Comparison of ENCODE assay signal across 8 cellular contexts in the genomic region with DNA sequence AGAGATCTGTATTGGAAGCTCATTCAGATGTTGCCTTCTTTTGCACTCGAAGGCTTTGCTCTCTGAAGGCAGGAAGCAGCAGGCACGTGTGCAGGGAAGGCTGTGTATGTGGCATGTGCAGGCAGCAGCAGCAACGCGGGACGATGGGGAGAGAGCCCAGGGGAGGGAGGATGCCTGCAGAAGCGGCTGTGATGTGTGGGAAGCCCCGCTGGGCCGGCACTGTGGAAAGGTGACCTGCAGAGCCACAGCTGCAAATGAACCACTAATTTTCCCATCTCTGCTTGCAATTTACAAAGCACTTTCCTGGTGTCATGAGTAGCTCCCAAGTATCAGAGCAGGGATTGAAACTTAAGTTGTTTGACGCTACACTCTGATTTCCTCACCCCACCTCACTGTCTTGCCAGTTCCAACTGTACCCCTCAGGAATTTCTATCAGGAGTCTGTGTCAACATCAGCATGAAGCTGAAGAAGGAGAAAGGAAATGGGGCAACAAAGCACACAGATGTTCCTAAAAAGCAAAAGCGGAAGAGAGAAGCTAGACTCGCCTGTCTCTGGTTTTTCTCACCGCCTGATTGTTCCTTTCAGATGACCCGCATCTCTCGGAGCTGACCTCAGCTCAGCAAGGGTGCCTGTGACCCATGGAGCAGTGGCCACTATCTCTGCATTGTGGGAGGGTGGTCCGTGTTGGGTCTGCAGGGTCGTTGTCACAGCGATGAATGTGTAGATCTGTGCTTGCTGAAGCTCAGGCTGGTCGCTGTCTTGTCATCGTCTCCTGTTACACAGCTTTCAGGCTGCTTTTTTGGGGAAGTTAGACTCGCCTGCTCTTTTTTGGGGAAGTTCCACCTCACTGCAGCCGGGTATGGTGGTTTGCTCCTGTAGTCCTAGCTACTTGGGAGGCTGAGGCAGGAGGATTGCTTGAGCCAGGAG.
A peak's percentile ranks its signal among the peaks of the same experiment; 100 is the strongest.
DNase-seq lines count a peak whose midpoint lies in the region; ATAC-seq, FAIRE-seq and TF ChIP-seq lines count a peak whose summit lies in the region.

No MANE protein-coding gene starts in this region.

- no peak for TF ChIP-seq CTCF in progenitor cell of endocrine pancreas (IDR thresholded peaks at IDR 0.05; ENCODE audit: unreplicated experiment)

- H3K27me3 Mint-ChIP-seq in T-helper 1 cell treated with Interleukin-12 subunit alpha and Interleukin-12 subunit beta and Interleukin-4 antibody, amounts not matched to agents 30 μg/mL and 1 μg/mL, for 36 hours (ENCODE audit: low read depth): no peaks in the 10 kb centered on the region
- peaks cover 6% of the 10 kb centered on the region for H3K27me3 Mint-ChIP-seq in progenitor cell of endocrine pancreas

- H3K36me3 Mint-ChIP-seq in T-helper 1 cell treated with Interleukin-12 subunit alpha and Interleukin-12 subunit beta and Interleukin-4 antibody, amounts not matched to agents 30 μg/mL and 1 μg/mL, for 36 hours (ENCODE audit: low read depth): no peaks in the 10 kb centered on the region
- H3K36me3 Mint-ChIP-seq in progenitor cell of endocrine pancreas (ENCODE audit: insufficient read depth): no peaks in the 10 kb centered on the region

- no peak for FAIRE-seq in urothelium cell line (lab: Jason Lieb, UNC)

- DNase-seq in T-helper 1 cell: no peak
- DNase-seq in SIG-M5 (lab: John Stamatoyannopoulos, UW): peak; percentile 83
- no peak for DNase-seq in left cardiac atrium
- no peak for DNase-seq in progenitor cell of endocrine pancreas (ENCODE audit: low spot score, unreplicated experiment)
- no peak for DNase-seq in urothelium cell line (ENCODE audit: low spot score)

- intact Hi-C loops in left cardiac atrium (cut with DNase I): no loop called here

- no peak overlapping the region for H3K27ac Mint-ChIP-seq in T-helper 1 cell treated with Interleukin-12 subunit alpha and Interleukin-12 subunit beta and Interleukin-4 antibody, amounts not matched to agents 30 μg/mL and 1 μg/mL, for 36 hours
- no peak overlapping the region for H3K27ac Mint-ChIP-seq in progenitor cell of endocrine pancreas

- peak; percentile 72 for ATAC-seq in HG02981 (IDR thresholded peaks at IDR 0.05; ENCODE audit: unreplicated experiment)
- ATAC-seq in left cardiac atrium: peak; percentile 27 to 67
- no peak for ATAC-seq in HG03097 (IDR thresholded peaks at IDR 0.05; ENCODE audit: low FRiP score, unreplicated experiment)

- H3K4me3 Mint-ChIP-seq in T-helper 1 cell treated with Interleukin-12 subunit alpha and Interleukin-12 subunit beta and Interleukin-4 antibody, amounts not matched to agents 30 μg/mL and 1 μg/mL, for 36 hours: peak overlapping the region; percentile 67
- no peak overlapping the region for H3K4me3 Mint-ChIP-seq in progenitor cell of endocrine pancreas (ENCODE audit: low read depth)

- peaks cover 4% of the 10 kb centered on the region for H3K4me1 Mint-ChIP-seq in T-helper 1 cell treated with Interleukin-12 subunit alpha and Interleukin-12 subunit beta and Interleukin-4 antibody, amounts not matched to agents 30 μg/mL and 1 μg/mL, for 36 hours (ENCODE audit: low read depth)
- H3K4me1 Mint-ChIP-seq in progenitor cell of endocrine pancreas (ENCODE audit: low read depth): peaks cover 3% of the 10 kb centered on the region

- H3K9me3 Mint-ChIP-seq in T-helper 1 cell treated with Interleukin-12 subunit alpha and Interleukin-12 subunit beta and Interleukin-4 antibody, amounts not matched to agents 30 μg/mL and 1 μg/mL, for 36 hours: no peaks in the 10 kb centered on the region
- H3K9me3 Mint-ChIP-seq in progenitor cell of endocrine pancreas (ENCODE audit: low read depth): peaks cover 3% of the 10 kb centered on the region
